Comparison of ENCODE assay signal across 12 cellular contexts in genomic region chr2:177291701-177292100, GRCh38.
"Had no signal": no experiment of that assay in that cellular context is flagged by ENCODE, and none has a peak within 500 bp of the region (broad histone marks: within the 10 kb centered on the region; RNA-seq: fewer than 3 reads in every experiment).

No MANE protein-coding gene starts in this region.

- H3K27ac Mint-ChIP-seq: activated B cell treated with CpG ODN at 0.5 μM for 24 hours; stimulated activated memory B cell treated with anti-CD40 and anti-IgM and Interleukin-4, amounts not matched to agents 10 μg/mL and 1 μg/mL and 100 μg/mL, for 72 hours; type B pancreatic cell had no signal

- H3K36me3 Mint-ChIP-seq: naive B cell; stimulated activated memory B cell treated with anti-CD40 and anti-IgM and Interleukin-4, amounts not matched to agents 10 μg/mL and 1 μg/mL and 100 μg/mL, for 72 hours; type B pancreatic cell had no signal

- H3K27me3 Mint-ChIP-seq: activated B cell treated with CpG ODN at 0.5 μM for 24 hours; naive B cell; stimulated activated memory B cell treated with anti-CD40 and anti-IgM and Interleukin-4, amounts not matched to agents 10 μg/mL and 1 μg/mL and 100 μg/mL, for 72 hours; type B pancreatic cell had no signal

- H3K9me3 Mint-ChIP-seq: activated B cell treated with CpG ODN at 0.5 μM for 24 hours; naive B cell; stimulated activated memory B cell treated with anti-CD40 and anti-IgM and Interleukin-4, amounts not matched to agents 10 μg/mL and 1 μg/mL and 100 μg/mL, for 72 hours; type B pancreatic cell had no signal

- DNase-seq: activated B cell treated with CpG ODN at 0.5 μM for 24 hours, activated gamma-delta T cell, adrenal gland, caudate nucleus, colonic mucosa, foreskin keratinocyte, head of caudate nucleus, naive B cell, nucleus accumbens had no signal

- H3K4me3 Mint-ChIP-seq: activated B cell treated with CpG ODN at 0.5 μM for 24 hours; naive B cell; stimulated activated memory B cell treated with anti-CD40 and anti-IgM and Interleukin-4, amounts not matched to agents 10 μg/mL and 1 μg/mL and 100 μg/mL, for 72 hours; type B pancreatic cell had no signal

- ATAC-seq: foreskin keratinocyte; Right ventricle myocardium inferior; stimulated activated memory B cell treated with anti-CD40 and anti-IgM and Interleukin-4, amounts not matched to agents 10 μg/mL and 1 μg/mL and 100 μg/mL, for 72 hours had no signal
